9 cellular contexts compared by ENCODE assay signal in the genomic region with DNA sequence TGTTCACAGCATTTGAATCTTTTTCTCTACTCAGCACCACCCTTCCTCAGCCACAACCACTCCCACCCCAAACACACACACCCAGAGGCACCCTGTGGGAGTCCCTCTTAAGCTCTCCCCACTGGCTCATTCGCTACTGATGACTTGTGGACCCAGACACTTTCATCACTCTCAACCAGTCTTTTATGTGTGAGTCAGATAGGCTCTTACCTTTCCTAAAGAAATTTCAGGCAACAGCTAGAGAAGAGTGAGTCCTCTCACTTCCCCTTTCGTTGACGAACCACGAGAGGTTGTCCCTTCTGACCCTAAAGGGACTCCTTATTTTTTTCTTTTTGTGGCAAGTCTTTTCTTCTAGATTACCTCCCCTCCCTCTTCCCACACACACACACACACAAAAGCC. TPM values are rescaled to one million over a fixed set of nuclear protein-coding genes. Genes with fewer than 3 reads are reported as not detected.
DNase-seq lines count a peak whose midpoint lies in the region; ATAC-seq and TF ChIP-seq lines count a peak whose summit lies in the region.
"Had no signal": no experiment of that assay in that cellular context is flagged by ENCODE, and none has a peak within 500 bp of the region (broad histone marks: within the 10 kb centered on the region; RNA-seq: fewer than 3 reads in every experiment).

No MANE protein-coding gene starts in this region.

- no peaks in the 10 kb centered on the region for H3K36me3 ChIP-seq in adrenal gland (replicated peaks in 1 of 2)

- DNase-seq in EH (ENCODE audit: low read depth) (peak; percentile 22), Kasumi-1 (lab: John Stamatoyannopoulos, UW) (peak; percentile 36 to 65), natural killer cell (peak; percentile 46), NCI-H2171 treated with DMSO at 0.1 percent for 48 hours (lab: John Stamatoyannopoulos, UW) (no peak), adrenal gland (no peak), NCI-H345 treated with DMSO at 0.1 percent for 48 hours (lab: John Stamatoyannopoulos, UW; ENCODE audit: unreplicated experiment) (no peak)
- DNase-seq in activated T-helper 9 cell treated with anti-CD3 and anti-CD28 coated beads, Interleukin-2, amount 50 U/mL, for 16 hours (ENCODE audit: low read depth), result peak; percentile 2

- intact Hi-C loops in natural killer cell (cut with micrococcal nuclease), result loop anchor here (1.0 to 5.0 kb wide), 5 partner anchors 29 to 469 kb away; partner anchors contain the start of genes B4GALT4 and TEX55
- intact Hi-C loops in adrenal gland (cut with DNase I), result no loop called here

- H3K27me3 ChIP-seq in adrenal gland, result no peaks in the 10 kb centered on the region

- H3K9me3 Mint-ChIP-seq in natural killer cell, result no peaks in the 10 kb centered on the region

- no peak overlapping the region for H3K4me3 Mint-ChIP-seq in natural killer cell

- H3K27ac Mint-ChIP-seq in natural killer cell, result peak overlapping the region; percentile 56 to 85

- no peak overlapping the region for H3K4me3 ChIP-seq in adrenal gland

- H3K4me1 Mint-ChIP-seq in natural killer cell, result peaks cover 24 to 27% of the 10 kb centered on the region in 2 donors

- ATAC-seq in GM21529 (IDR thresholded peaks at IDR 0.05; ENCODE audit: unreplicated experiment) (peak; percentile 98), natural killer cell (peak; percentile 90 to 96 (median 95))
- ATAC-seq: HCT116 had no signal

- peaks cover 0 to 30% of the 10 kb centered on the region in 2 donors for H3K4me1 ChIP-seq in adrenal gland (replicated peaks in 1 of 2)

- no peak for TF ChIP-seq POLR2A in adrenal gland (IDR thresholded peaks at IDR 0.05)

- H3K9me3 ChIP-seq in adrenal gland (replicated peaks in 1 of 3), result no peaks in the 10 kb centered on the region

- no peak overlapping the region for H3K27ac ChIP-seq in adrenal gland

- TF ChIP-seq CTCF in natural killer cell (IDR thresholded peaks at IDR 0.05), result no peak
- TF ChIP-seq CTCF in adrenal gland (IDR thresholded peaks at IDR 0.05), result no peak

- no peaks in the 10 kb centered on the region for H3K27me3 Mint-ChIP-seq in natural killer cell (ENCODE audit: low read depth in 2 of 2)

- H3K36me3 Mint-ChIP-seq in natural killer cell, result no peaks in the 10 kb centered on the region

- 66 to 82% (median 78%) methylated on average over 4 of the region's 4 CpGs for WGBS in adrenal gland, 4 donors

RNA-seq across cellular contexts. Expression of gene ARHGAP31, which starts 58.1 kb away (rescaled TPM):
- total RNA-seq in natural killer cell, result 1 to 10 TPM; 4.1 to 8.4 (median 8.4) TPM
- 10 to 100 TPM in 5 of 8 donors, 1 to 10 TPM in 3; 5.9 to 21.8 (median 11.6) TPM for total RNA-seq in adrenal gland
- polyA plus RNA-seq in adrenal gland, result 1 to 10 TPM; 2.9 to 4.6 (median 4.3) TPM

Comparison
In these comparisons a context has a peak if more than half of its experiments do, and no peak if none do; other contexts are left out.
1. DNase-seq: peak in EH (single experiment), Kasumi-1 (2 of 2), activated T-helper 9 cell treated with anti-CD3 and anti-CD28 coated beads, Interleukin-2, amount 50 U/mL, for 16 hours (single experiment) and natural killer cell (single experiment); none in NCI-H2171 treated with DMSO at 0.1 percent for 48 hours (single experiment), adrenal gland (0 of 7) and NCI-H345 treated with DMSO at 0.1 percent for 48 hours (single experiment).